In the genomic region with DNA sequence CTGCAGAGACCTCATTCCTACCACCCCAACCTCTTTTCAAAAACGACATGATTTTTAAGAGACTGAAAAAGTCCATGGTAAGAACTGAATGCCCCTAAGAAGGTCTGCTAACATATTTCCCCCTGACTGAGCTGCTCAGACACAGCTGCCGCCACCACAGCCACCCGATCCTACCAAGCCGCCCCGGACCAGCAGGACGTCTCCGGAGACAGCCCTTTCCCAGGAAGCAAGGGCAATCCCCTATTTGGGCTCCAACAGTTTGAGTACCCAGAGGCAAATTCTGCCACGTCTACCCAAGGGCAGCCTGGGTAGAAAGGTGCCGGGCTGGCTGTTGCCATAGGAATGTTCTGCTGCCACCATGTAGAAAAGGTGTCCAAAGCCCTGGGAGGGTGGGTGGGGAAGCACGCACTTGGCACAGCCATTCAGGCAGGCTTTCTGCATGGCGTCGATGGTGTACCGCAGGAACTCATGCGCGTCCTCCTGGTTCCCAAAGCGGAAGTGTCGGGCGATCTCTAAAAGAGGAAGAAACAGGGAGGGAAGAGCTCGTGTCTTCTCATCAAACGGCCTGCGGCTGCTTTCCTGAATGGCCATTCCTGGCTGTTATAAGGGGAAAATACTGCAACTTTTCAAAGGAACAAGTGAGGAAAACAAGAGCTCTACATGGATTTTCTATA, we compare ENCODE assay signal across 12 cellular contexts. TPM values are rescaled to one million over a fixed set of nuclear protein-coding genes. Genes with fewer than 3 reads are reported as not detected.
DNase-seq lines count a peak whose midpoint lies in the region; ATAC-seq and TF ChIP-seq lines count a peak whose summit lies in the region.
"Had no signal": no experiment of that assay in that cellular context is flagged by ENCODE, and none has a peak within 500 bp of the region (broad histone marks: within the 10 kb centered on the region; RNA-seq: fewer than 3 reads in every experiment).

No MANE protein-coding gene starts in this region.

- H3K4me3 ChIP-seq in upper lobe of right lung = no peak overlapping the region

- no peaks in the 10 kb centered on the region for H3K9me3 Mint-ChIP-seq in activated CD8-positive, alpha-beta T cell treated with anti-CD3 and anti-CD28 coated beads, Interleukin-2, amount 10 ng/mL, durations not matched to agents 7 days and 5 days (ENCODE audit: insufficient read depth)
- no peaks in the 10 kb centered on the region for H3K9me3 Mint-ChIP-seq in activated CD8-positive, alpha-beta T cell treated with anti-CD3 and anti-CD28 coated beads for 36 hours
- no peaks in the 10 kb centered on the region for H3K9me3 Mint-ChIP-seq in osteocyte (ENCODE audit: unreplicated experiment)
- H3K9me3 Mint-ChIP-seq: stimulated activated memory B cell treated with anti-CD40 and anti-IgM and Interleukin-4, amounts not matched to agents 10 μg/mL and 1 μg/mL and 100 μg/mL, for 72 hours had no signal

- H3K27me3 Mint-ChIP-seq in activated CD8-positive, alpha-beta T cell treated with anti-CD3 and anti-CD28 coated beads, Interleukin-2, amount 10 ng/mL, durations not matched to agents 7 days and 5 days (ENCODE audit: low read depth) = no peaks in the 10 kb centered on the region
- H3K27me3 Mint-ChIP-seq in activated CD8-positive, alpha-beta T cell treated with anti-CD3 and anti-CD28 coated beads for 36 hours = no peaks in the 10 kb centered on the region
- no peaks in the 10 kb centered on the region for H3K27me3 Mint-ChIP-seq in T-helper 17 cell
- no peaks in the 10 kb centered on the region for H3K27me3 Mint-ChIP-seq in osteocyte (ENCODE audit: unreplicated experiment)
- H3K27me3 Mint-ChIP-seq: activated CD8-positive, alpha-beta memory T cell treated with anti-CD3 and anti-CD28 coated beads, Interleukin-2, amount 10 ng/mL, durations not matched to agents 7 days and 5 days; stimulated activated memory B cell treated with anti-CD40 and anti-IgM and Interleukin-4, amounts not matched to agents 10 μg/mL and 1 μg/mL and 100 μg/mL, for 72 hours had no signal

- peaks cover 76% of the 10 kb centered on the region for H3K36me3 Mint-ChIP-seq in activated CD8-positive, alpha-beta T cell treated with anti-CD3 and anti-CD28 coated beads, Interleukin-2, amount 10 ng/mL, durations not matched to agents 7 days and 5 days (ENCODE audit: low read depth)
- H3K36me3 Mint-ChIP-seq in activated CD8-positive, alpha-beta T cell treated with anti-CD3 and anti-CD28 coated beads for 36 hours (ENCODE audit: low read depth) = peaks cover 66% of the 10 kb centered on the region
- H3K36me3 Mint-ChIP-seq in T-helper 17 cell (ENCODE audit: low read depth) (peaks cover 27% of the 10 kb centered on the region), osteocyte (ENCODE audit: unreplicated experiment) (peaks cover 73% of the 10 kb centered on the region)

- POLR2A ChIA-PET in activated CD8-positive, alpha-beta T cell treated with anti-CD3 and anti-CD28 coated beads, Interleukin-2, amount 10 ng/mL, durations not matched to agents 7 days and 5 days (lab: Charles Lee) = interaction anchor here (1.4 kb wide), 1 partner anchor 15 kb away, joined by 3 read pairs; no protein-coding TSS in a partner anchor
- POLR2A ChIA-PET in activated CD8-positive, alpha-beta T cell treated with anti-CD3 and anti-CD28 coated beads for 36 hours (lab: Charles Lee) = interaction anchor here (0.9 to 1.7 kb wide), 5 partner anchors 8 to 13 kb away, joined by 3 to 8 read pairs (median 4); partner anchors contain the start of gene USP36

- H3K36me3 ChIP-seq in upper lobe of right lung = peaks cover 100% of the 10 kb centered on the region

- CTCF ChIA-PET in activated CD8-positive, alpha-beta T cell treated with anti-CD3 and anti-CD28 coated beads, Interleukin-2, amount 10 ng/mL, durations not matched to agents 7 days and 5 days (lab: Charles Lee) = interaction anchor here (1.6 kb wide), 1 partner anchor 8 kb away, joined by 10 read pairs; no protein-coding TSS in a partner anchor
- CTCF ChIA-PET in activated CD8-positive, alpha-beta T cell treated with anti-CD3 and anti-CD28 coated beads for 36 hours (lab: Charles Lee) = interaction anchor here (1.7 kb wide), 1 partner anchor 28 kb away, joined by 4 read pairs; no protein-coding TSS in a partner anchor

- intact Hi-C loops in activated CD8-positive, alpha-beta T cell treated with anti-CD3 and anti-CD28 coated beads for 36 hours (cut with micrococcal nuclease) = no loop called here
- intact Hi-C loops in upper lobe of right lung (cut with DNase I) = no loop called here

- H3K27ac Mint-ChIP-seq in activated CD8-positive, alpha-beta T cell treated with anti-CD3 and anti-CD28 coated beads, Interleukin-2, amount 10 ng/mL, durations not matched to agents 7 days and 5 days = peak overlapping the region; percentile 16
- no peak overlapping the region for H3K27ac Mint-ChIP-seq in activated CD8-positive, alpha-beta T cell treated with anti-CD3 and anti-CD28 coated beads for 36 hours
- H3K27ac Mint-ChIP-seq in T-helper 17 cell (peak overlapping the region; percentile 49), osteocyte (ENCODE audit: unreplicated experiment) (no peak overlapping the region)
- H3K27ac Mint-ChIP-seq: stimulated activated memory B cell treated with anti-CD40 and anti-IgM and Interleukin-4, amounts not matched to agents 10 μg/mL and 1 μg/mL and 100 μg/mL, for 72 hours had no signal

- no peaks in the 10 kb centered on the region for H3K9me3 ChIP-seq in T-helper 17 cell (ENCODE audit: control insufficient read depth, low read length, poor library complexity, severe bottlenecking)
- no peaks in the 10 kb centered on the region for H3K9me3 ChIP-seq in upper lobe of right lung

- peaks cover 20% of the 10 kb centered on the region for H3K4me1 Mint-ChIP-seq in activated CD8-positive, alpha-beta T cell treated with anti-CD3 and anti-CD28 coated beads, Interleukin-2, amount 10 ng/mL, durations not matched to agents 7 days and 5 days (ENCODE audit: low read depth)
- peaks cover 28% of the 10 kb centered on the region for H3K4me1 Mint-ChIP-seq in activated CD8-positive, alpha-beta T cell treated with anti-CD3 and anti-CD28 coated beads for 36 hours (ENCODE audit: low read depth)
- peaks cover 44% of the 10 kb centered on the region for H3K4me1 Mint-ChIP-seq in T-helper 17 cell
- peaks cover 20% of the 10 kb centered on the region for H3K4me1 Mint-ChIP-seq in osteocyte (ENCODE audit: unreplicated experiment)

- no peaks in the 10 kb centered on the region for H3K4me1 ChIP-seq in upper lobe of right lung

- H3K27me3 ChIP-seq in upper lobe of right lung = no peaks in the 10 kb centered on the region

- no peak overlapping the region for H3K27ac ChIP-seq in upper lobe of right lung

- TF ChIP-seq CTCF in activated CD8-positive, alpha-beta T cell treated with anti-CD3 and anti-CD28 coated beads for 36 hours (IDR thresholded peaks at IDR 0.05) = no peak
- TF ChIP-seq CTCF in upper lobe of right lung (IDR thresholded peaks at IDR 0.05) (no peak), osteocyte (IDR thresholded peaks at IDR 0.05) (no peak)

- H3K4me3 Mint-ChIP-seq in activated CD8-positive, alpha-beta T cell treated with anti-CD3 and anti-CD28 coated beads, Interleukin-2, amount 10 ng/mL, durations not matched to agents 7 days and 5 days = no peak overlapping the region
- H3K4me3 Mint-ChIP-seq in activated CD8-positive, alpha-beta T cell treated with anti-CD3 and anti-CD28 coated beads for 36 hours = no peak overlapping the region
- H3K4me3 Mint-ChIP-seq in T-helper 17 cell = no peak overlapping the region
- H3K4me3 Mint-ChIP-seq in osteocyte (ENCODE audit: unreplicated experiment) = no peak overlapping the region
- H3K4me3 Mint-ChIP-seq: activated CD8-positive, alpha-beta memory T cell treated with anti-CD3 and anti-CD28 coated beads, Interleukin-2, amount 10 ng/mL, durations not matched to agents 7 days and 5 days; stimulated activated memory B cell treated with anti-CD40 and anti-IgM and Interleukin-4, amounts not matched to agents 10 μg/mL and 1 μg/mL and 100 μg/mL, for 72 hours had no signal

- no peak for ATAC-seq in activated CD8-positive, alpha-beta T cell treated with anti-CD3 and anti-CD28 coated beads, Interleukin-2, amount 10 ng/mL, durations not matched to agents 7 days and 5 days
- no peak for ATAC-seq in activated CD8-positive, alpha-beta T cell treated with anti-CD3 and anti-CD28 coated beads for 36 hours
- ATAC-seq in T-helper 17 cell = no peak
- peak; percentile 81 for ATAC-seq in upper lobe of right lung
- ATAC-seq in activated CD4-positive, CD25-positive, alpha-beta regulatory T cell treated with anti-CD3 and anti-CD28 coated beads, Interleukin-2, amount 50 U/mL, for 24 hours = no peak
- ATAC-seq: activated CD8-positive, alpha-beta memory T cell treated with anti-CD3 and anti-CD28 coated beads, Interleukin-2, amount 10 ng/mL, durations not matched to agents 7 days and 5 days; stimulated activated memory B cell treated with anti-CD40 and anti-IgM and Interleukin-4, amounts not matched to agents 10 μg/mL and 1 μg/mL and 100 μg/mL, for 72 hours had no signal

- DNase-seq in activated CD8-positive, alpha-beta T cell treated with anti-CD3 and anti-CD28 coated beads, Interleukin-2, amount 10 ng/mL, durations not matched to agents 7 days and 5 days = no peak
- no peak for DNase-seq in activated CD8-positive, alpha-beta T cell treated with anti-CD3 and anti-CD28 coated beads for 36 hours
- DNase-seq in T-helper 17 cell (no peak), medulla oblongata (ENCODE audit: extremely low spot score) (peak; percentile 71), upper lobe of right lung (peak; percentile 74), HuH-7 (ENCODE audit: low spot score) (no peak), osteocyte (ENCODE audit: extremely low spot score, unreplicated experiment) (no peak)
- DNase-seq: 8988T; activated CD8-positive, alpha-beta memory T cell treated with anti-CD3 and anti-CD28 coated beads, Interleukin-2, amount 10 ng/mL, durations not matched to agents 7 days and 5 days; activated naive CD4-positive, alpha-beta T cell treated with anti-CD3 and anti-CD28 coated beads, Interleukin-2, amount 50 U/mL, for 16 hours had no signal

RNA-seq across cellular contexts. Expression of gene USP36, which starts 13.6 kb away (rescaled TPM):
- 10 to 100 TPM; 67.5 TPM for total RNA-seq in activated CD8-positive, alpha-beta T cell treated with anti-CD3 and anti-CD28 coated beads, Interleukin-2, amount 10 ng/mL, durations not matched to agents 7 days and 5 days
- total RNA-seq in activated CD8-positive, alpha-beta T cell treated with anti-CD3 and anti-CD28 coated beads for 36 hours = 10 to 100 TPM; 86.3 to 93.2 TPM
- total RNA-seq in T-helper 17 cell (100 to 1,000 TPM; 418 to 474 TPM), upper lobe of right lung (69.6 TPM), osteocyte (56.2 and 66.7 TPM in 2 replicates)

RNA-seq across cellular contexts. Expression of gene CYTH1, which starts 44.9 kb away (rescaled TPM):
- 100 to 1,000 TPM; 137 to 138 TPM for total RNA-seq in activated CD8-positive, alpha-beta T cell treated with anti-CD3 and anti-CD28 coated beads, Interleukin-2, amount 10 ng/mL, durations not matched to agents 7 days and 5 days
- total RNA-seq in activated CD8-positive, alpha-beta T cell treated with anti-CD3 and anti-CD28 coated beads for 36 hours = 10 to 100 TPM; 95.1 to 96.0 TPM
- 100 to 1,000 TPM; 462 to 497 TPM for total RNA-seq in T-helper 17 cell
- total RNA-seq in upper lobe of right lung = 103 TPM
- 113 and 123 TPM in 2 replicates for total RNA-seq in osteocyte

Comparison
In these comparisons a context has a peak if more than half of its experiments do, and no peak if none do; other contexts are left out.
1. H3K27ac Mint-ChIP-seq: peak in activated CD8-positive, alpha-beta T cell treated with anti-CD3 and anti-CD28 coated beads, Interleukin-2, amount 10 ng/mL, durations not matched to agents 7 days and 5 days (single experiment) and T-helper 17 cell (single experiment); none in activated CD8-positive, alpha-beta T cell treated with anti-CD3 and anti-CD28 coated beads for 36 hours (single experiment) and osteocyte (single experiment).
2. DNase-seq: peak in medulla oblongata (single experiment) and upper lobe of right lung (single experiment); none in activated CD8-positive, alpha-beta T cell treated with anti-CD3 and anti-CD28 coated beads, Interleukin-2, amount 10 ng/mL, durations not matched to agents 7 days and 5 days (single experiment), activated CD8-positive, alpha-beta T cell treated with anti-CD3 and anti-CD28 coated beads for 36 hours (single experiment), T-helper 17 cell (0 of 3), HuH-7 (single experiment) and osteocyte (single experiment).